10 cellular contexts compared by ENCODE assay signal in genomic region chr2:127313359-127313758, GRCh38. TPM values are rescaled to one million over a fixed set of nuclear protein-coding genes. Genes with fewer than 3 reads are reported as not detected.
DNase-seq lines count a peak whose midpoint lies in the region; ATAC-seq and TF ChIP-seq lines count a peak whose summit lies in the region.
"Had no signal": no experiment of that assay in that cellular context is flagged by ENCODE, and none has a peak within 500 bp of the region (broad histone marks: within the 10 kb centered on the region; RNA-seq: fewer than 3 reads in every experiment).

No MANE protein-coding gene starts in this region.

- TF ChIP-seq CTCF in PC-9 (conservative IDR thresholded peaks at IDR 0.05), result no peak

- no peaks in the 10 kb centered on the region for H3K4me1 ChIP-seq in PC-9 (replicated peaks; ENCODE audit: insufficient read depth)

- H3K27ac ChIP-seq in PC-9, result no peak overlapping the region
- H3K27ac ChIP-seq: neutrophil had no signal

- no peaks in the 10 kb centered on the region for H3K27me3 Mint-ChIP-seq in activated T-helper 1 cell treated with anti-CD3 and anti-CD28 coated beads, Interleukin-12 subunit alpha, Interleukin-12 subunit beta, Interleukin-2, Interleukin-4 antibody, amounts not matched to agents 30 ng/mL and 10 ng/mL and 1 ng/mL, durations not matched to agents 14 hours and 24 hours and 36 hours (ENCODE audit: insufficient read depth)
- H3K27me3 Mint-ChIP-seq: dendritic cell treated with granulocyte-macrophage colony-stimulating factor and Interleukin-4, amounts not matched to agents 40 ng/mL and 50 ng/mL, for 4 days had no signal

- H3K79me2 ChIP-seq in PC-9 (ENCODE audit: low read depth), result no peaks in the 10 kb centered on the region

- H3K4me2 ChIP-seq in PC-9, result no peak overlapping the region

- BruUV-seq in PC-9 (replicated peaks; lab: Mats Ljungman, UMichigan), result no TSS peak

- H3K4me3 Mint-ChIP-seq in activated T-helper 1 cell treated with anti-CD3 and anti-CD28 coated beads, Interleukin-12 subunit alpha, Interleukin-12 subunit beta, Interleukin-2, Interleukin-4 antibody, amounts not matched to agents 30 ng/mL and 10 ng/mL and 1 ng/mL, durations not matched to agents 14 hours and 24 hours and 36 hours, result no peak overlapping the region
- H3K4me3 Mint-ChIP-seq: dendritic cell treated with granulocyte-macrophage colony-stimulating factor and Interleukin-4, amounts not matched to agents 40 ng/mL and 50 ng/mL, for 4 days had no signal

- H3F3A ChIP-seq in PC-9 (ENCODE audit: insufficient read depth, low read depth), result no peaks in the 10 kb centered on the region

- ATAC-seq in GM18909 (IDR thresholded peaks at IDR 0.05; ENCODE audit: poor library complexity, unreplicated experiment), result peak; percentile 98
- ATAC-seq in HG02610 (IDR thresholded peaks at IDR 0.05; ENCODE audit: unreplicated experiment), result peak; percentile 99
- peak; percentile 97 for ATAC-seq in HG03469 (IDR thresholded peaks at IDR 0.05; ENCODE audit: unreplicated experiment)
- ATAC-seq in left ventricle myocardium superior, result no peak

- peaks cover 51% of the 10 kb centered on the region for H3K36me3 Mint-ChIP-seq in activated T-helper 1 cell treated with anti-CD3 and anti-CD28 coated beads, Interleukin-12 subunit alpha, Interleukin-12 subunit beta, Interleukin-2, Interleukin-4 antibody, amounts not matched to agents 30 ng/mL and 10 ng/mL and 1 ng/mL, durations not matched to agents 14 hours and 24 hours and 36 hours (ENCODE audit: low read depth)

- peaks cover 39% of the 10 kb centered on the region for H3K36me3 ChIP-seq in PC-9 (ENCODE audit: low read depth)

- H4K20me1 ChIP-seq in PC-9 (ENCODE audit: insufficient read depth), result no peaks in the 10 kb centered on the region

- H3K9me2 ChIP-seq in PC-9 (ENCODE audit: insufficient read depth), result no peaks in the 10 kb centered on the region

- intact Hi-C loops in activated T-helper 1 cell treated with anti-CD3 and anti-CD28 coated beads, Interleukin-12 subunit alpha, Interleukin-12 subunit beta, Interleukin-2, Interleukin-4 antibody, amounts not matched to agents 30 ng/mL and 10 ng/mL and 1 ng/mL, durations not matched to agents 14 hours and 24 hours and 36 hours (cut with micrococcal nuclease), result no loop called here
- intact Hi-C loops in PC-9 (cut with micrococcal nuclease; ENCODE audit: unreplicated experiment) (no loop called here), left ventricle myocardium superior (cut with micrococcal nuclease) (no loop called here)

- no peaks in the 10 kb centered on the region for H3K4me1 Mint-ChIP-seq in activated T-helper 1 cell treated with anti-CD3 and anti-CD28 coated beads, Interleukin-12 subunit alpha, Interleukin-12 subunit beta, Interleukin-2, Interleukin-4 antibody, amounts not matched to agents 30 ng/mL and 10 ng/mL and 1 ng/mL, durations not matched to agents 14 hours and 24 hours and 36 hours (ENCODE audit: low read depth)

- H3K9me3 Mint-ChIP-seq in activated T-helper 1 cell treated with anti-CD3 and anti-CD28 coated beads, Interleukin-12 subunit alpha, Interleukin-12 subunit beta, Interleukin-2, Interleukin-4 antibody, amounts not matched to agents 30 ng/mL and 10 ng/mL and 1 ng/mL, durations not matched to agents 14 hours and 24 hours and 36 hours, result no peaks in the 10 kb centered on the region
- H3K9me3 Mint-ChIP-seq: dendritic cell treated with granulocyte-macrophage colony-stimulating factor and Interleukin-4, amounts not matched to agents 40 ng/mL and 50 ng/mL, for 4 days had no signal

- H3K27ac Mint-ChIP-seq in activated T-helper 1 cell treated with anti-CD3 and anti-CD28 coated beads, Interleukin-12 subunit alpha, Interleukin-12 subunit beta, Interleukin-2, Interleukin-4 antibody, amounts not matched to agents 30 ng/mL and 10 ng/mL and 1 ng/mL, durations not matched to agents 14 hours and 24 hours and 36 hours, result no peak overlapping the region
- H3K27ac Mint-ChIP-seq: dendritic cell treated with granulocyte-macrophage colony-stimulating factor and Interleukin-4, amounts not matched to agents 40 ng/mL and 50 ng/mL, for 4 days had no signal

- DNase-seq in medulla oblongata (ENCODE audit: extremely low spot score), result peak; percentile 9
- DNase-seq in activated T-helper 1 cell treated with anti-CD3 and anti-CD28 coated beads, Interleukin-12 subunit alpha, Interleukin-12 subunit beta, Interleukin-2, Interleukin-4 antibody, amounts not matched to agents 30 ng/mL and 10 ng/mL and 1 ng/mL, durations not matched to agents 14 hours and 24 hours and 36 hours (ENCODE audit: low spot score), result no peak
- no peak for DNase-seq in PC-9
- no peak for DNase-seq in left ventricle myocardium superior
- no peak for DNase-seq in AG20443 (ENCODE audit: low spot score)

- POLR2A ChIA-PET in PC-9 (lab: Charles Lee; ENCODE audit: unreplicated experiment), result no interaction called here

- no peaks in the 10 kb centered on the region for H3K27me3 ChIP-seq in PC-9 (ENCODE audit: insufficient read depth, low read depth)
- H3K27me3 ChIP-seq: neutrophil had no signal

- H2AFZ ChIP-seq in PC-9, result no peak overlapping the region

- H3K4me3 ChIP-seq in PC-9, result no peak overlapping the region

- H3K9me3 ChIP-seq in PC-9 (ENCODE audit: insufficient read depth, low read depth), result no peaks in the 10 kb centered on the region
- H3K9me3 ChIP-seq: neutrophil had no signal

- CTCF ChIA-PET in PC-9 (lab: Charles Lee), result no interaction called here

RNA-seq across cellular contexts. Expression of gene ERCC3, which starts 19.4 kb away (rescaled TPM):
- total RNA-seq in activated T-helper 1 cell treated with anti-CD3 and anti-CD28 coated beads, Interleukin-12 subunit alpha, Interleukin-12 subunit beta, Interleukin-2, Interleukin-4 antibody, amounts not matched to agents 30 ng/mL and 10 ng/mL and 1 ng/mL, durations not matched to agents 14 hours and 24 hours and 36 hours, result 63.1 and 65.5 TPM in 2 replicates
- 70.3 and 73.2 TPM in 2 replicates for total RNA-seq in PC-9 (2021)
- 23.8 TPM for total RNA-seq in left ventricle myocardium superior
